22 cellular contexts compared by ENCODE assay signal in genomic region chr13:100798739-100799361, GRCh38.
DNase-seq lines count a peak whose midpoint lies in the region; ATAC-seq, FAIRE-seq and TF ChIP-seq lines count a peak whose summit lies in the region.
"Had no signal": no experiment of that assay in that cellular context is flagged by ENCODE, and none has a peak within 500 bp of the region (broad histone marks: within the 10 kb centered on the region; RNA-seq: fewer than 3 reads in every experiment).

No MANE protein-coding gene starts in this region.

- POLR2A ChIA-PET in HepG2 (lab: Yijun Ruan, JAX) = no interaction called here
- POLR2A ChIA-PET in H1 (lab: Charles Lee; ENCODE audit: partially characterized antibody) = interaction anchor here (0.7 kb wide), 1 partner anchor 93 kb away, joined by 3 read pairs; no protein-coding TSS in a partner anchor

- TF ChIP-seq EP300 in HepG2 (IDR thresholded peaks at IDR 0.05; ENCODE audit: low read depth in 2 of 2, low read length in 2 of 2) (no peak), HepG2 (CRISPR knock-in tag; IDR thresholded peaks at IDR 0.05; ENCODE audit: borderline replicate concordance) (no peak), H1 (IDR thresholded peaks at IDR 0.05; ENCODE audit: borderline replicate concordance in 1 of 2, low read depth in 2 of 2, low read length in 2 of 2) (no peak), upper lobe of left lung (IDR thresholded peaks at IDR 0.05) (no peak)

- H3K36me3 ChIP-seq in HepG2 (replicated peaks in 1 of 2; ENCODE audit: control insufficient read depth in 1 of 2, insufficient read depth in 2 of 2, low read length in 2 of 2) = no peaks in the 10 kb centered on the region
- no peaks in the 10 kb centered on the region for H3K36me3 ChIP-seq in right lobe of liver
- no peaks in the 10 kb centered on the region for H3K36me3 ChIP-seq in H1 (ENCODE audit: control insufficient read depth in 2 of 4, insufficient read depth in 4 of 4, low read length in 3 of 4)
- H3K36me3 ChIP-seq in upper lobe of left lung = no peaks in the 10 kb centered on the region
- H3K36me3 ChIP-seq: SJCRH30 had no signal

- WGBS in HepG2 (ENCODE audit: low lambda C conversion rate) = 44% methylated on average over 2 of the region's 2 CpGs
- WGBS in right lobe of liver (ENCODE audit: insufficient coverage, low coverage, low lambda C conversion rate, missing lambda C conversion rate) = 82% methylated on average over 2 of the region's 2 CpGs
- WGBS in H1 (ENCODE audit: extremely low coverage in 1 of 2, insufficient coverage in 1 of 2, insufficient read length in 1 of 2, insufficient replicate concordance in 2 of 2, low coverage in 1 of 2, low lambda C conversion rate in 2 of 2, missing lambda C conversion rate in 1 of 2), 2 experiments = 85% methylated on average over 2 of the region's 2 CpGs; no CpG with 5 or more reads in 1 of the 2 experiments
- WGBS in upper lobe of left lung, 2 donors = 87 to 95% methylated on average over 2 of the region's 2 CpGs

- FAIRE-seq in HepG2 (lab: Jason Lieb, UNC) (no peak), H1 (lab: Jason Lieb, UNC) (no peak)
- FAIRE-seq: GM12892, GM19239 had no signal

- no peaks in the 10 kb centered on the region for H4K20me1 ChIP-seq in HepG2 (ENCODE audit: insufficient read depth, low read length)
- H4K20me1 ChIP-seq in H1 (replicated peaks in 1 of 2; ENCODE audit: control insufficient read depth in 1 of 2, insufficient read depth in 2 of 2, low read length in 2 of 2) = no peaks in the 10 kb centered on the region

- no TSS peak for BruUV-seq in HepG2 (replicated peaks; lab: Mats Ljungman, UMichigan)

- ATAC-seq in HepG2 (no peak), right lobe of liver (no peak), foreskin keratinocyte (peak; percentile 48), upper lobe of left lung (ENCODE audit: low FRiP score in 2 of 2) (no peak), GM19324 (IDR thresholded peaks at IDR 0.05; ENCODE audit: low FRiP score, unreplicated experiment) (no peak)
- ATAC-seq: Right ventricle myocardium inferior, SK-N-SH treated with all-trans-retinoic acid at 6 μM for 48 hours had no signal

- in situ Hi-C loops in HepG2 (cut with HindIII; ENCODE audit: extremely low pct_ligation_motif_present, low pct_unique_long_range_greater_than_20kb) = no loop called here

- H3K79me1 ChIP-seq in H1 (ENCODE audit: low read depth, low read length) = no peaks in the 10 kb centered on the region

- no peak overlapping the region for H2BK20ac ChIP-seq in H1 (ENCODE audit: low read length)

- H3K18ac ChIP-seq in H1 (ENCODE audit: extremely low read depth, low read length) = no peak overlapping the region

- H3K9me3 ChIP-seq in HepG2 (ENCODE audit: low read length) = peaks cover 4% of the 10 kb centered on the region; the same call in 1 of the 2 replicates
- no peaks in the 10 kb centered on the region for H3K9me3 ChIP-seq in right lobe of liver
- peaks cover 6 to 9% of the 10 kb centered on the region in 2 experiments; a peak in 3 of 4 replicates for H3K9me3 ChIP-seq in H1 (ENCODE audit: insufficient read depth in 2 of 2, low read depth in 1 of 2, low read length in 1 of 2)
- no peaks in the 10 kb centered on the region for H3K9me3 ChIP-seq in upper lobe of left lung
- H3K9me3 ChIP-seq: SJCRH30 had no signal

- H2BK15ac ChIP-seq in H1 (ENCODE audit: low read length) = no peak overlapping the region

- H3K23ac ChIP-seq in H1 (ENCODE audit: insufficient read length) = no peak overlapping the region

- H2BK120ac ChIP-seq in H1 (replicated peaks; ENCODE audit: low read depth, low read length) = no peak overlapping the region

- no peak overlapping the region for H4K8ac ChIP-seq in H1 (ENCODE audit: extremely low read depth, insufficient read depth, low read length)

- H3K14ac ChIP-seq in H1 (ENCODE audit: insufficient read length) = no peak overlapping the region

- H3K4ac ChIP-seq in H1 (replicated peaks; ENCODE audit: insufficient read length, low read depth, low read length) = no peak overlapping the region

- H3K56ac ChIP-seq in H1 (replicated peaks; ENCODE audit: insufficient read length, low read depth, low read length) = no peak overlapping the region

- CTCF ChIA-PET in HepG2 (lab: Yijun Ruan, JAX; ENCODE audit: low intra/inter-chr PET ratio, low total read pairs) (no interaction called here), H1 (lab: Charles Lee; ENCODE audit: partially characterized antibody) (interaction anchor here (0.7 to 2.3 kb wide), 3 partner anchors 29 to 223 kb away, joined by 3 to 8 read pairs (median 6); no protein-coding TSS in a partner anchor)

- H3K9ac ChIP-seq in HepG2 (ENCODE audit: insufficient read depth, low read depth, low read length) (no peak overlapping the region), H1 (replicated peaks in 1 of 4; ENCODE audit: extremely low read depth in 1 of 4, low read depth in 3 of 4, low read length in 3 of 4) (no peak overlapping the region)

- DNase-seq in HepG2 (ENCODE audit: low spot score) = no peak
- no peak for DNase-seq in right lobe of liver
- no peak for DNase-seq in H1 (ENCODE audit: low read depth in 1 of 2, low spot score in 2 of 2)
- DNase-seq in foreskin keratinocyte = peak in 1 of 2 donors; percentile 55
- DNase-seq in NCI-H2029 treated with DMSO at 0.1 percent for 48 hours (lab: John Stamatoyannopoulos, UW) = no peak
- DNase-seq in upper lobe of left lung = no peak
- DNase-seq: DMS153, DND-41, Kasumi-1, NCI-H1092 treated with DMSO at 0.1 percent for 48 hours, NCI-H1436, NCI-H187 treated with DMSO at 0.1 percent for 48 hours, NCI-H2107, NCI-H446 treated with DMSO at 0.1 percent for 48 hours, NCI-H526 treated with DMSO at 0.1 percent for 48 hours, PC-9, SJCRH30 had no signal

- no peak overlapping the region for H2BK12ac ChIP-seq in H1 (ENCODE audit: low read depth, low read length)

- no peak overlapping the region for H4K5ac ChIP-seq in H1 (ENCODE audit: insufficient read length, low read depth, low read length)

- peaks cover 5% of the 10 kb centered on the region; the same call in 1 of the 2 replicates for H3K4me1 ChIP-seq in HepG2 (ENCODE audit: insufficient read depth, low read length)
- H3K4me1 ChIP-seq in right lobe of liver = peaks cover 0 to 8% (median 0%) of the 10 kb centered on the region in 4 donors
- peaks cover 0 to 2% (median 0%) of the 10 kb centered on the region in 4 experiments; a peak in 2 of 7 replicates for H3K4me1 ChIP-seq in H1 (replicated peaks in 1 of 4; ENCODE audit: control insufficient read depth in 3 of 4, insufficient read depth in 4 of 4, low read length in 3 of 4)
- H3K4me1 ChIP-seq in foreskin keratinocyte = no peaks in the 10 kb centered on the region
- H3K4me1 ChIP-seq in upper lobe of left lung = no peaks in the 10 kb centered on the region
- H3K4me1 ChIP-seq: SJCRH30 had no signal

- H2AFZ ChIP-seq in HepG2 (ENCODE audit: low read length) = no peak overlapping the region
- H2AFZ ChIP-seq in H1 (ENCODE audit: low read length) = no peak overlapping the region
- H2AFZ ChIP-seq: PC-9 had no signal

- no peak overlapping the region for H4K91ac ChIP-seq in H1 (replicated peaks; ENCODE audit: insufficient read length, low read length)

- H3K79me2 ChIP-seq in HepG2 (ENCODE audit: insufficient read depth, low read length) = no peaks in the 10 kb centered on the region
- H3K79me2 ChIP-seq in H1 (ENCODE audit: control insufficient read depth in 1 of 2, insufficient read depth in 2 of 2, low read length in 2 of 2) = no peaks in the 10 kb centered on the region

- TF ChIP-seq CTCF in HepG2 (CRISPR knock-in tag; IDR thresholded peaks at IDR 0.05) (no peak), right lobe of liver (IDR thresholded peaks at IDR 0.05) (no peak), H1 (IDR thresholded peaks at IDR 0.05; ENCODE audit: control extremely low read depth in 1 of 3, insufficient read depth in 1 of 3, low read depth in 1 of 3, low read length in 3 of 3) (no peak), foreskin keratinocyte (conservative IDR thresholded peaks at IDR 0.05) (no peak), upper lobe of left lung (IDR thresholded peaks at IDR 0.05) (no peak)

- TF ChIP-seq RAD21 in HepG2 (CRISPR knock-in tag; IDR thresholded peaks at IDR 0.05) = no peak
- TF ChIP-seq RAD21 in H1 (IDR thresholded peaks at IDR 0.05 in 1 of 2, conservative IDR thresholded peaks at IDR 0.05 in 1 of 2; ENCODE audit: low read depth in 2 of 2, low read length in 2 of 2) = no peak

- H2AK5ac ChIP-seq in H1 (ENCODE audit: low read depth, low read length) = 0 out of 2 replicates have a peak overlapping the region, but pooled peaks have one; percentile 26

- no peak for TF ChIP-seq POLR2A in HepG2 (IDR thresholded peaks at IDR 0.05; ENCODE audit: insufficient read depth in 1 of 2, low read depth in 2 of 2, low read length in 2 of 2)
- no peak for TF ChIP-seq POLR2A in right lobe of liver (IDR thresholded peaks at IDR 0.05)
- no peak for TF ChIP-seq POLR2A in H1 (IDR thresholded peaks at IDR 0.05; ENCODE audit: control extremely low read depth in 1 of 2, low read depth in 2 of 2, low read length in 2 of 2)
- TF ChIP-seq POLR2A in upper lobe of left lung (IDR thresholded peaks at IDR 0.05) = no peak

- H3K27me3 ChIP-seq in HepG2 (ENCODE audit: control insufficient read depth in 1 of 2, insufficient read depth in 2 of 2, low read length in 2 of 2) (no peaks in the 10 kb centered on the region), right lobe of liver (no peaks in the 10 kb centered on the region), H1 (replicated peaks in 1 of 4; ENCODE audit: control insufficient read depth in 3 of 4, extremely low read depth in 1 of 4, insufficient read depth in 3 of 4, low read length in 3 of 4) (no peaks in the 10 kb centered on the region), foreskin keratinocyte (no peaks in the 10 kb centered on the region), upper lobe of left lung (no peaks in the 10 kb centered on the region)
- H3K27me3 ChIP-seq: SJCRH30 had no signal

- no peak overlapping the region for H2BK5ac ChIP-seq in H1 (ENCODE audit: low read depth, low read length)

- no peak overlapping the region for H3K4me3 ChIP-seq in HepG2 (replicated peaks in 1 of 3; ENCODE audit: insufficient read depth in 1 of 3, low read depth in 2 of 3, low read length in 3 of 3)
- no peak overlapping the region for H3K4me3 ChIP-seq in right lobe of liver
- no peak overlapping the region for H3K4me3 ChIP-seq in H1 (ENCODE audit: extremely low read depth in 1 of 4, insufficient read depth in 2 of 4, low read depth in 3 of 4, low read length in 4 of 4)
- no peak overlapping the region for H3K4me3 ChIP-seq in upper lobe of left lung
- H3K4me3 ChIP-seq: PC-9, SJCRH30 had no signal

- no peak overlapping the region for H3K27ac ChIP-seq in HepG2 (ENCODE audit: extremely low read length, insufficient read depth, low read length)
- no peak overlapping the region for H3K27ac ChIP-seq in right lobe of liver
- H3K27ac ChIP-seq in H1 (ENCODE audit: low read depth, low read length) = no peak overlapping the region
- H3K27ac ChIP-seq in foreskin keratinocyte = no peak overlapping the region
- H3K27ac ChIP-seq in upper lobe of left lung = no peak overlapping the region
- H3K27ac ChIP-seq: PC-9, SJCRH30 had no signal

- H3K4me2 ChIP-seq in HepG2 (ENCODE audit: low read depth, low read length) (no peak overlapping the region), H1 (ENCODE audit: insufficient read depth in 1 of 2, low read depth in 2 of 2, low read length in 2 of 2) (no peak overlapping the region)
- H3K4me2 ChIP-seq: PC-9 had no signal

- intact Hi-C loops in HepG2 (cut with micrococcal nuclease; ENCODE audit: unreplicated experiment) (no loop called here), right lobe of liver (cut with DNase I) (no loop called here)

- no peaks in the 10 kb centered on the region for H3K23me2 ChIP-seq in H1 (ENCODE audit: low read depth, low read length)
